23 cellular contexts compared by ENCODE assay signal in genomic region chr9:22693151-22693550, GRCh38.
"Had no signal": no experiment of that assay in that cellular context is flagged by ENCODE, and none has a peak within 500 bp of the region (broad histone marks: within the 10 kb centered on the region; RNA-seq: fewer than 3 reads in every experiment).

No MANE protein-coding gene starts in this region.

- H3K9me3 ChIP-seq: gastrocnemius medialis, mucosa of descending colon, thoracic aorta had no signal

- H3K4me3 ChIP-seq: coronary artery, gastrocnemius medialis, left ventricle myocardium inferior, lung, mucosa of descending colon, right atrium auricular region, thoracic aorta had no signal

- H3K27me3 ChIP-seq: gastrocnemius medialis, right atrium auricular region had no signal

- ATAC-seq: activated CD4-positive, CD25-positive, alpha-beta regulatory T cell treated with anti-CD3 and anti-CD28 coated beads, Interleukin-2, amount 50 U/mL, for 24 hours; effector memory CD8-positive, alpha-beta T cell; gastrocnemius medialis; natural killer cell treated with Interleukin-12 subunit alpha and Interleukin-12 subunit beta and Interleukin-15 and Interleukin-18, amount 100 ng/mL, for 72 hours had no signal

- DNase-seq: activated CD4-positive, alpha-beta T cell treated with anti-CD3 and anti-CD28 coated beads for 48 hours; activated CD4-positive, alpha-beta T cell treated with anti-CD3 and anti-CD28 coated beads, Interleukin-2, amount 50 U/mL, for 48 hours; activated CD8-positive, alpha-beta memory T cell treated with anti-CD3 and anti-CD28 coated beads for 24 hours; activated effector memory CD4-positive, alpha-beta T cell treated with Interleukin-2 at 50 U/mL for 16 hours; activated naive CD4-positive, alpha-beta T cell treated with Interleukin-2 at 50 U/mL for 16 hours; aorta; effector memory CD8-positive, alpha-beta T cell; erythroblast; gastrocnemius medialis; glutamatergic neuron; left ventricle myocardium inferior; stimulated activated CD4-positive, alpha-beta T cell treated with anti-CD3 and anti-CD28 coated beads, Interleukin-2, amount 100 ng/mL, for 48 hours; stimulated activated naive CD4-positive, alpha-beta T cell treated with Interleukin-2 at 50 U/mL for 16 hours; T-helper 9 cell; trophoblast cell; WERI-Rb-1 had no signal

- H3K36me3 ChIP-seq: gastrocnemius medialis, left ventricle myocardium inferior, right atrium auricular region, thoracic aorta, WERI-Rb-1 had no signal

- H3K4me1 ChIP-seq: left ventricle myocardium inferior, right atrium auricular region had no signal

- H3K27ac ChIP-seq: coronary artery, gastrocnemius medialis, left ventricle myocardium inferior, right atrium auricular region, thoracic aorta, WERI-Rb-1 had no signal
